ENCODE assay signal across 8 cellular contexts in genomic region chr12:112382866-112383265, GRCh38. TPM values are rescaled to one million over a fixed set of nuclear protein-coding genes. Genes with fewer than 3 reads are reported as not detected.
DNase-seq lines count a peak whose midpoint lies in the region; ATAC-seq and TF ChIP-seq lines count a peak whose summit lies in the region.

No MANE protein-coding gene starts in this region.

- H3K27ac Mint-ChIP-seq in CD4-positive, alpha-beta T cell: peak overlapping the region; percentile 85
- peak overlapping the region; percentile 34 for H3K27ac Mint-ChIP-seq in osteocyte (ENCODE audit: unreplicated experiment)

- DNase-seq in CD4-positive, alpha-beta T cell: no peak
- DNase-seq in NT2/D1 (ENCODE audit: low read depth, low spot score) (no peak), osteocyte (ENCODE audit: extremely low spot score, unreplicated experiment) (no peak), SW480 (ENCODE audit: low spot score) (no peak), NCI-H2227 treated with DMSO at 0.1 percent for 48 hours (lab: John Stamatoyannopoulos, UW) (no peak), midbrain (lab: John Stamatoyannopoulos, UW) (no peak)

- intact Hi-C loops in CD4-positive, alpha-beta T cell (cut with DNase I, micrococcal nuclease): loop anchor here in 1 of 2 experiments (2.0 to 10.0 kb wide), 4 partner anchors 26 to 698 kb away; partner anchors contain the start of genes ACAD10, BRAP, ERP29 and NAA25

- H3K27ac ChIP-seq in CD4-positive, alpha-beta T cell (ENCODE audit: low read depth, low read length): peak overlapping the region; percentile 44
- H3K27ac ChIP-seq in ectodermal cell (ENCODE audit: insufficient read depth, low read depth, low read length, poor library complexity, severe bottlenecking): no peak overlapping the region

- CTCF ChIA-PET in CD4-positive, alpha-beta T cell (lab: Charles Lee): no interaction called here

- WGBS in ectodermal cell, 2 experiments: 90 to 93% methylated on average over 9 to 11 of the region's 11 CpGs

- no peaks in the 10 kb centered on the region for H3K9me3 ChIP-seq in CD4-positive, alpha-beta T cell (ENCODE audit: control insufficient read depth, low read length)
- H3K9me3 ChIP-seq in NT2/D1 (ENCODE audit: insufficient read depth, low read length) (no peaks in the 10 kb centered on the region), ectodermal cell (ENCODE audit: control insufficient read depth, low read length) (no peaks in the 10 kb centered on the region)

- TF ChIP-seq CTCF in CD4-positive, alpha-beta T cell (IDR thresholded peaks at IDR 0.05): no peak
- no peak for TF ChIP-seq CTCF in osteocyte (IDR thresholded peaks at IDR 0.05)

- no peaks in the 10 kb centered on the region for H3K9me3 Mint-ChIP-seq in CD4-positive, alpha-beta T cell
- no peaks in the 10 kb centered on the region for H3K9me3 Mint-ChIP-seq in osteocyte (ENCODE audit: unreplicated experiment)

- no peak for ATAC-seq in CD4-positive, alpha-beta T cell (ENCODE audit: poor library complexity)
- ATAC-seq in GM18520 (IDR thresholded peaks at IDR 0.05; ENCODE audit: unreplicated experiment): no peak

- H3K4me1 Mint-ChIP-seq in CD4-positive, alpha-beta T cell (ENCODE audit: low read depth): peaks cover 30% of the 10 kb centered on the region
- H3K4me1 Mint-ChIP-seq in osteocyte (ENCODE audit: unreplicated experiment): peaks cover 27% of the 10 kb centered on the region

- H3K9ac ChIP-seq in NT2/D1 (ENCODE audit: insufficient read length, low read depth): peak overlapping the region; percentile 68

- no peaks in the 10 kb centered on the region for H3K4me1 ChIP-seq in NT2/D1 (ENCODE audit: insufficient read depth, insufficient read length)
- no peaks in the 10 kb centered on the region for H3K4me1 ChIP-seq in ectodermal cell (ENCODE audit: control insufficient read depth, insufficient read depth, low read length)

- H3K4me3 ChIP-seq in NT2/D1 (ENCODE audit: insufficient read length, low read depth): no peak overlapping the region
- peak overlapping the region; percentile 70 for H3K4me3 ChIP-seq in ectodermal cell (ENCODE audit: insufficient read depth, low read depth, low read length)

- POLR2A ChIA-PET in CD4-positive, alpha-beta T cell (lab: Charles Lee): no interaction called here

- no peaks in the 10 kb centered on the region for H3K27me3 Mint-ChIP-seq in CD4-positive, alpha-beta T cell
- no peaks in the 10 kb centered on the region for H3K27me3 Mint-ChIP-seq in osteocyte (ENCODE audit: unreplicated experiment)

- H3K4me3 Mint-ChIP-seq in CD4-positive, alpha-beta T cell: peak overlapping the region; percentile 99
- H3K4me3 Mint-ChIP-seq in osteocyte (ENCODE audit: unreplicated experiment): peak overlapping the region; percentile 85

- peaks cover 4% of the 10 kb centered on the region for H3K36me3 Mint-ChIP-seq in CD4-positive, alpha-beta T cell (ENCODE audit: low read depth)
- no peaks in the 10 kb centered on the region for H3K36me3 Mint-ChIP-seq in osteocyte (ENCODE audit: unreplicated experiment)

- no peaks in the 10 kb centered on the region for H3K27me3 ChIP-seq in CD4-positive, alpha-beta T cell (ENCODE audit: control insufficient read depth, insufficient read depth, low read length)
- H3K27me3 ChIP-seq in NT2/D1 (ENCODE audit: insufficient read depth, insufficient read length) (peaks cover 9% of the 10 kb centered on the region), ectodermal cell (ENCODE audit: control insufficient read depth, insufficient read depth, low read length, poor library complexity, severe bottlenecking) (no peaks in the 10 kb centered on the region)

- H3K36me3 ChIP-seq in NT2/D1 (ENCODE audit: insufficient read depth, insufficient read length, low read length) (no peaks in the 10 kb centered on the region), ectodermal cell (ENCODE audit: control insufficient read depth, insufficient read depth, low read length) (no peaks in the 10 kb centered on the region)

RNA-seq across cellular contexts. Expression of gene HECTD4, which starts 0.6 kb away (rescaled TPM):
- total RNA-seq in CD4-positive, alpha-beta T cell: 10 to 100 TPM; 40.2 to 43.3 TPM
- polyA plus RNA-seq in ectodermal cell (2013, experiment 1 of 4): 20.0 TPM
- polyA plus RNA-seq in ectodermal cell (2013, experiment 2 of 4): 21.5 TPM
- 16.8 TPM for polyA plus RNA-seq in ectodermal cell (2013, experiment 3 of 4)
- 21.8 TPM for polyA plus RNA-seq in ectodermal cell (2013, experiment 4 of 4)
- total RNA-seq in osteocyte: 62.6 and 63.3 TPM in 2 replicates

RNA-seq across cellular contexts. Expression of gene RPL6, which starts 26.5 kb away (rescaled TPM):
- total RNA-seq in CD4-positive, alpha-beta T cell: 1,000 to 10,000 TPM; 1,794 to 1,807 TPM
- polyA plus RNA-seq in ectodermal cell (2013, experiment 1 of 4): 2,738 TPM
- polyA plus RNA-seq in ectodermal cell (2013, experiment 2 of 4): 2,531 TPM
- 2,489 TPM for polyA plus RNA-seq in ectodermal cell (2013, experiment 3 of 4)
- polyA plus RNA-seq in ectodermal cell (2013, experiment 4 of 4): 2,764 TPM
- 1,250 and 1,279 TPM in 2 replicates for total RNA-seq in osteocyte

RNA-seq across cellular contexts. Expression of gene PTPN11, which starts 35.9 kb away (rescaled TPM):
- total RNA-seq in CD4-positive, alpha-beta T cell: 10 to 100 TPM; 44.6 to 46.4 TPM
- 83.6 TPM for polyA plus RNA-seq in ectodermal cell (2013, experiment 1 of 4)
- polyA plus RNA-seq in ectodermal cell (2013, experiment 2 of 4): 76.9 TPM
- polyA plus RNA-seq in ectodermal cell (2013, experiment 3 of 4): 48.5 TPM
- polyA plus RNA-seq in ectodermal cell (2013, experiment 4 of 4): 53.6 TPM
- total RNA-seq in osteocyte: 102 and 107 TPM in 2 replicates
